14 cellular contexts compared by ENCODE assay signal in genomic region chr9:37295796-37296195, GRCh38.
DNase-seq lines count a peak whose midpoint lies in the region; ATAC-seq, FAIRE-seq and TF ChIP-seq lines count a peak whose summit lies in the region.
"Had no signal": no experiment of that assay in that cellular context is flagged by ENCODE, and none has a peak within 500 bp of the region (broad histone marks: within the 10 kb centered on the region; RNA-seq: fewer than 3 reads in every experiment).

No MANE protein-coding gene starts in this region.

- intact Hi-C loops in Right ventricle myocardium inferior (cut with DNase I) = loop anchor here (10.0 kb wide), 1 partner anchor 171 kb away; the partner anchor contains the start of gene ZCCHC7

- ATAC-seq in HG03432 (IDR thresholded peaks at IDR 0.05; ENCODE audit: unreplicated experiment) = no peak
- no peak for ATAC-seq in Right ventricle myocardium inferior
- no peak for ATAC-seq in GM21737 (IDR thresholded peaks at IDR 0.05; ENCODE audit: unreplicated experiment)
- no peak for ATAC-seq in omental fat pad (ENCODE audit: low FRiP score)
- ATAC-seq: esophagus mucosa had no signal

- FAIRE-seq in GM12891 (lab: Jason Lieb, UNC) = peak; percentile 16
- FAIRE-seq: RCC 7860 had no signal

- peak; percentile 25 for TF ChIP-seq CTCF in fibroblast of pulmonary artery (IDR thresholded peaks at IDR 0.05; ENCODE audit: low read length, missing control alignments)
- no peak for TF ChIP-seq CTCF in omental fat pad (IDR thresholded peaks at IDR 0.05)

- no peak overlapping the region for H3K4me3 ChIP-seq in fibroblast of pulmonary artery (replicated peaks; ENCODE audit: low read depth, low read length)
- H3K4me3 ChIP-seq: left ventricle myocardium inferior had no signal

- DNase-seq in CMK (ENCODE audit: low read depth) (peak; percentile 15), GM12891 (ENCODE audit: insufficient read length, low spot score) (no peak), OCI-M2 (lab: John Stamatoyannopoulos, UW; ENCODE audit: unreplicated experiment) (peak; percentile 22), fibroblast of pulmonary artery (ENCODE audit: low read depth) (no peak), Right ventricle myocardium inferior (ENCODE audit: missing footprints) (no peak), omental fat pad (ENCODE audit: low spot score) (no peak)
- DNase-seq: amygdala, left ventricle myocardium inferior, NCI-H1092 treated with DMSO at 0.1 percent for 48 hours, retina had no signal

- no peak for TF ChIP-seq POLR2A in GM12891 (IDR thresholded peaks at IDR 0.05; ENCODE audit: low read depth, low read length)

TF ChIP-seq in GM12891, 5 proteins besides CTCF, POLR2A, EP300 and RAD21:
- TF ChIP-seq POLR2AphosphoS5 (IDR thresholded peaks at IDR 0.05; ENCODE audit: low read depth, low read length) (no peak), SPI1 (IDR thresholded peaks at IDR 0.05; ENCODE audit: low read depth, low read length) (no peak), PAX5 (IDR thresholded peaks at IDR 0.05; ENCODE audit: insufficient read depth, low read length, severe bottlenecking) (no peak), TAF1 (IDR thresholded peaks at IDR 0.05; ENCODE audit: low read depth, low read length) (no peak), POU2F2 (IDR thresholded peaks at IDR 0.05; ENCODE audit: low read depth, low read length) (no peak)

Comparison
In these comparisons a context has a peak if more than half of its experiments do, and no peak if none do; other contexts are left out.
1. DNase-seq: peak in CMK (single experiment) and OCI-M2 (single experiment); none in GM12891 (single experiment), fibroblast of pulmonary artery (single experiment), Right ventricle myocardium inferior (single experiment) and omental fat pad (single experiment).